ENCODE assay signal across 11 cellular contexts in genomic region chr17:72150632-72151460, GRCh38. TPM values are rescaled to one million over a fixed set of nuclear protein-coding genes. Genes with fewer than 3 reads are reported as not detected.
A peak's percentile ranks its signal among the peaks of the same experiment; 100 is the strongest.
DNase-seq lines count a peak whose midpoint lies in the region; ATAC-seq and TF ChIP-seq lines count a peak whose summit lies in the region.
"Had no signal": no experiment of that assay in that cellular context is flagged by ENCODE, and none has a peak within 500 bp of the region (broad histone marks: within the 10 kb centered on the region; RNA-seq: fewer than 3 reads in every experiment).

No MANE protein-coding gene starts in this region.

- H3K9me3 Mint-ChIP-seq in activated T-cell treated with anti-CD3 and anti-CD28 coated beads, Interleukin-2, amount 50 U/mL, for 72 hours: peaks cover 2 to 9% of the 10 kb centered on the region in 2 donors

- no peaks in the 10 kb centered on the region for H3K9me2 ChIP-seq in SK-N-SH
- H3K9me2 ChIP-seq in hepatocyte (replicated peaks; ENCODE audit: insufficient read depth): no peaks in the 10 kb centered on the region

- H4K20me1 ChIP-seq in SK-N-SH (ENCODE audit: insufficient read depth) (no peaks in the 10 kb centered on the region), hepatocyte (ENCODE audit: insufficient read depth, poor library complexity, severe bottlenecking) (no peaks in the 10 kb centered on the region)

- H3K9ac ChIP-seq in SK-N-SH (no peak overlapping the region), trophoblast cell (ENCODE audit: low read length) (no peak overlapping the region)

- H3K4ac ChIP-seq in trophoblast cell (ENCODE audit: low read depth, low read length): no peak overlapping the region

- no peaks in the 10 kb centered on the region for H3K27me3 Mint-ChIP-seq in activated T-cell treated with anti-CD3 and anti-CD28 coated beads, Interleukin-2, amount 50 U/mL, for 72 hours (ENCODE audit: low read depth)
- H3K27me3 Mint-ChIP-seq: activated CD8-positive, alpha-beta memory T cell treated with anti-CD3 and anti-CD28 coated beads, Interleukin-2, amount 10 ng/mL, durations not matched to agents 7 days and 5 days had no signal

- TF ChIP-seq POLR2A in prostate gland (IDR thresholded peaks at IDR 0.05): no peak

- POLR2A ChIA-PET in SK-N-SH (lab: Yijun Ruan, JAX): no interaction called here

- H3K9me3 ChIP-seq in SK-N-SH (no peaks in the 10 kb centered on the region), hepatocyte (ENCODE audit: low read depth) (no peaks in the 10 kb centered on the region), prostate gland (no peaks in the 10 kb centered on the region), trophoblast cell (ENCODE audit: insufficient read depth, low read depth, low read length) (peaks cover 1% of the 10 kb centered on the region)
- H3K9me3 ChIP-seq: psoas muscle had no signal

- H3K27ac Mint-ChIP-seq in activated T-cell treated with anti-CD3 and anti-CD28 coated beads, Interleukin-2, amount 50 U/mL, for 72 hours: no peak overlapping the region
- H3K27ac Mint-ChIP-seq: activated CD8-positive, alpha-beta memory T cell treated with anti-CD3 and anti-CD28 coated beads, Interleukin-2, amount 10 ng/mL, durations not matched to agents 7 days and 5 days had no signal

- no peaks in the 10 kb centered on the region for H3K27me3 ChIP-seq in SK-N-SH (ENCODE audit: insufficient read depth)
- no peaks in the 10 kb centered on the region for H3K27me3 ChIP-seq in hepatocyte
- H3K27me3 ChIP-seq in prostate gland (replicated peaks; ENCODE audit: insufficient read depth): no peaks in the 10 kb centered on the region
- H3K27me3 ChIP-seq in trophoblast cell (ENCODE audit: insufficient read depth, low read length): no peaks in the 10 kb centered on the region

- intact Hi-C loops in prostate gland (cut with DNase I): no loop called here

- no peak overlapping the region for H2BK120ac ChIP-seq in trophoblast cell (ENCODE audit: insufficient read depth, low read length, poor library complexity)

- peaks cover 5% of the 10 kb centered on the region for H3F3A ChIP-seq in SK-N-SH (replicated peaks; ENCODE audit: insufficient read depth)

- TF ChIP-seq CTCF in SK-N-SH (IDR thresholded peaks at IDR 0.05) (no peak), hepatocyte (IDR thresholded peaks at IDR 0.05; ENCODE audit: poor library complexity) (no peak), prostate gland (IDR thresholded peaks at IDR 0.05) (no peak)

- H3K4me3 ChIP-seq in SK-N-SH (ENCODE audit: low read depth in 2 of 2, low read length in 1 of 2) (no peak overlapping the region), hepatocyte (no peak overlapping the region), prostate gland (no peak overlapping the region), trophoblast cell (ENCODE audit: low read depth, low read length) (no peak overlapping the region)
- H3K4me3 ChIP-seq: psoas muscle had no signal

- H3K36me3 ChIP-seq in SK-N-SH (replicated peaks in 1 of 2; ENCODE audit: control insufficient read depth in 1 of 2, insufficient read depth in 2 of 2, low read length in 1 of 2) (no peaks in the 10 kb centered on the region), hepatocyte (replicated peaks; ENCODE audit: insufficient read depth, low read depth) (no peaks in the 10 kb centered on the region), prostate gland (no peaks in the 10 kb centered on the region), trophoblast cell (ENCODE audit: control insufficient read depth in 1 of 2, insufficient read depth in 2 of 2, low read length in 2 of 2) (no peaks in the 10 kb centered on the region)

- CTCF ChIA-PET in SK-N-SH (lab: Yijun Ruan, JAX): interaction anchor here (1.5 to 1.9 kb wide), 2 partner anchors 12 to 284 kb away, joined by 3 to 6 read pairs; no protein-coding TSS in a partner anchor

- H2BK12ac ChIP-seq in trophoblast cell (ENCODE audit: low read length): no peak overlapping the region

- H3K79me2 ChIP-seq in SK-N-SH (ENCODE audit: insufficient read depth) (no peaks in the 10 kb centered on the region), hepatocyte (no peaks in the 10 kb centered on the region), trophoblast cell (ENCODE audit: control insufficient read depth, insufficient read depth, low read length, poor library complexity) (no peaks in the 10 kb centered on the region)

- H3K14ac ChIP-seq in trophoblast cell (ENCODE audit: low read length): no peak overlapping the region

- DNase-seq in H4 (ENCODE audit: low spot score) (peak; percentile 29), SK-N-SH (no peak), hepatocyte (ENCODE audit: low spot score) (no peak), prostate gland (ENCODE audit: low spot score) (no peak), trophoblast cell (no peak), glomerular visceral epithelial cell (ENCODE audit: extremely low spot score) (no peak)
- DNase-seq in activated T-cell treated with anti-CD3 and anti-CD28 coated beads, Interleukin-2, amount 50 U/mL, for 72 hours: no peak
- DNase-seq: activated CD8-positive, alpha-beta memory T cell treated with anti-CD3 and anti-CD28 coated beads, Interleukin-2, amount 10 ng/mL, durations not matched to agents 7 days and 5 days; NCI-H1694 treated with DMSO at 0.1 percent for 48 hours had no signal

- peaks cover 3% of the 10 kb centered on the region for H3K79me1 ChIP-seq in trophoblast cell (ENCODE audit: low read length)

- WGBS in SK-N-SH (ENCODE audit: low lambda C conversion rate): 86% methylated on average over 11 of the region's 11 CpGs
- 58% methylated on average over 10 of the region's 11 CpGs for WGBS in hepatocyte (ENCODE audit: low lambda C conversion rate, missing lambda C conversion rate)
- 73% methylated on average over 11 of the region's 11 CpGs for WGBS in prostate gland
- WGBS in trophoblast cell (ENCODE audit: extremely low coverage, insufficient coverage, insufficient read length): 71% methylated on average over 1 of the region's 11 CpGs

- no peak overlapping the region for H4K12ac ChIP-seq in trophoblast cell (ENCODE audit: low read depth, low read length)

- peaks cover 11 to 20% of the 10 kb centered on the region in 2 experiments for H3K4me1 ChIP-seq in SK-N-SH (ENCODE audit: control insufficient read depth in 1 of 2, insufficient read depth in 2 of 2, low read depth in 1 of 2, low read length in 1 of 2)
- H3K4me1 ChIP-seq in hepatocyte (ENCODE audit: insufficient read depth): peaks cover 10% of the 10 kb centered on the region
- no peaks in the 10 kb centered on the region for H3K4me1 ChIP-seq in prostate gland (replicated peaks)
- peaks cover 3 to 7% of the 10 kb centered on the region in 2 experiments for H3K4me1 ChIP-seq in trophoblast cell (ENCODE audit: control insufficient read depth in 1 of 2, insufficient read depth in 2 of 2, low read length in 2 of 2)
- H3K4me1 ChIP-seq: psoas muscle had no signal

- H4K91ac ChIP-seq in trophoblast cell (ENCODE audit: low read depth, low read length): no peak overlapping the region

- no peak overlapping the region for H3K4me3 Mint-ChIP-seq in activated T-cell treated with anti-CD3 and anti-CD28 coated beads, Interleukin-2, amount 50 U/mL, for 72 hours
- H3K4me3 Mint-ChIP-seq: activated CD8-positive, alpha-beta memory T cell treated with anti-CD3 and anti-CD28 coated beads, Interleukin-2, amount 10 ng/mL, durations not matched to agents 7 days and 5 days had no signal

- no peak for TF ChIP-seq RAD21 in SK-N-SH (IDR thresholded peaks at IDR 0.05; ENCODE audit: low read length)

- no peaks in the 10 kb centered on the region for H3K4me1 Mint-ChIP-seq in activated T-cell treated with anti-CD3 and anti-CD28 coated beads, Interleukin-2, amount 50 U/mL, for 72 hours (ENCODE audit: low read depth)
- H3K4me1 Mint-ChIP-seq: activated CD8-positive, alpha-beta memory T cell treated with anti-CD3 and anti-CD28 coated beads, Interleukin-2, amount 10 ng/mL, durations not matched to agents 7 days and 5 days had no signal

- no peak overlapping the region for H3K23ac ChIP-seq in trophoblast cell (ENCODE audit: low read length)

- H2AFZ ChIP-seq in SK-N-SH (ENCODE audit: low read depth): peak overlapping the region; percentile 18
- H2AFZ ChIP-seq in hepatocyte: no peak overlapping the region
- H2AFZ ChIP-seq in trophoblast cell (ENCODE audit: insufficient read depth, low read length, poor library complexity): no peak overlapping the region

- peak overlapping the region in 1 of 2 experiments; percentile 49; a peak in 3 of 4 replicates for H3K27ac ChIP-seq in SK-N-SH (ENCODE audit: low read depth in 2 of 2, low read length in 1 of 2)
- H3K27ac ChIP-seq in hepatocyte: peak overlapping the region; percentile 29
- peak overlapping the region; percentile 28 to 42 for H3K27ac ChIP-seq in prostate gland
- H3K27ac ChIP-seq in trophoblast cell (ENCODE audit: low read depth, low read length): no peak overlapping the region
- H3K27ac ChIP-seq: psoas muscle had no signal

- peak overlapping the region; percentile 31 for H3K4me2 ChIP-seq in SK-N-SH
- peak overlapping the region; percentile 60 for H3K4me2 ChIP-seq in hepatocyte
- no peak overlapping the region for H3K4me2 ChIP-seq in trophoblast cell (ENCODE audit: low read length)

- TF ChIP-seq EP300 in SK-N-SH (IDR thresholded peaks at IDR 0.05; ENCODE audit: borderline replicate concordance in 1 of 2, low read depth in 1 of 2, low read length in 1 of 2): no peak

- H3K36me3 Mint-ChIP-seq in activated T-cell treated with anti-CD3 and anti-CD28 coated beads, Interleukin-2, amount 50 U/mL, for 72 hours (ENCODE audit: insufficient read depth in 2 of 2): peaks cover 0 to 3% of the 10 kb centered on the region in 2 donors
- H3K36me3 Mint-ChIP-seq: activated CD8-positive, alpha-beta memory T cell treated with anti-CD3 and anti-CD28 coated beads, Interleukin-2, amount 10 ng/mL, durations not matched to agents 7 days and 5 days had no signal

- H2AK5ac ChIP-seq in trophoblast cell (ENCODE audit: low read length): no peak overlapping the region

- H3K18ac ChIP-seq in trophoblast cell (ENCODE audit: low read length): no peak overlapping the region

- no peak for ATAC-seq in activated T-cell treated with anti-CD3 and anti-CD28 coated beads, Interleukin-2, amount 50 U/mL, for 72 hours (replicated peaks in 1 of 2)
- no peak for ATAC-seq in HG03432 (IDR thresholded peaks at IDR 0.05; ENCODE audit: unreplicated experiment)
- ATAC-seq: activated CD8-positive, alpha-beta memory T cell treated with anti-CD3 and anti-CD28 coated beads, Interleukin-2, amount 10 ng/mL, durations not matched to agents 7 days and 5 days had no signal

- no peak overlapping the region for H2BK5ac ChIP-seq in trophoblast cell (ENCODE audit: low read depth, low read length, poor library complexity)

- no peak overlapping the region for H4K8ac ChIP-seq in trophoblast cell (ENCODE audit: low read depth, low read length)

TF ChIP-seq in SK-N-SH, 30 proteins besides CTCF, POLR2A, EP300 and RAD21 (continues in another document):
- 0 out of 2 replicates have a peak, but pooled peaks have one; percentile 13 for TF ChIP-seq YY1 (IDR thresholded peaks at IDR 0.05; ENCODE audit: low read depth)

RNA-seq across cellular contexts. Expression of gene SOX9, which starts 30.0 kb away (rescaled TPM):
- total RNA-seq in H4 (2014; rRNA removed; shearing (Covaris generic)): 13.9 and 15.8 TPM in 2 replicates
- 20.2 and 35.3 TPM in 2 replicates for polyA plus RNA-seq in SK-N-SH (2012; rRNA removed)
- polyA plus RNA-seq in SK-N-SH (2012; cell fraction: cytosol; rRNA removed): 22.4 and 23.4 TPM in 2 replicates
- 66.1 and 69.3 TPM in 2 replicates for polyA plus RNA-seq in SK-N-SH (2012; cell fraction: nucleus; rRNA removed)
- total RNA-seq in hepatocyte: 31.8 and 36.9 TPM in 2 replicates
- 74.6 and 87.3 TPM in 2 replicates for polyA plus RNA-seq in hepatocyte
- total RNA-seq in prostate gland: 100 to 1,000 TPM in 1 of 2 donors, 10 to 100 TPM in 1; 92.8 to 204 TPM
- not detected for total RNA-seq in activated T-cell treated with anti-CD3 and anti-CD28 coated beads, Interleukin-2, amount 50 U/mL, for 72 hours
- 34.9 and 36.2 TPM in 2 replicates for polyA plus RNA-seq in trophoblast cell (2013)
- total RNA-seq: activated CD8-positive, alpha-beta memory T cell treated with anti-CD3 and anti-CD28 coated beads, Interleukin-2, amount 10 ng/mL, durations not matched to agents 7 days and 5 days had no signal

Comparison
In these comparisons a context has a peak if more than half of its experiments do, and no peak if none do; other contexts are left out.
1. RNA of gene SOX9, which starts 30.0 kb away (total RNA-seq): 92.8 to 204 TPM in prostate gland, 31.8 to 36.9 TPM in hepatocyte and 13.9 to 15.8 TPM in H4; not detected in activated T-cell treated with anti-CD3 and anti-CD28 coated beads, Interleukin-2, amount 50 U/mL, for 72 hours; every median in the first group is over 10 times any median in the second.